In the genomic region with DNA sequence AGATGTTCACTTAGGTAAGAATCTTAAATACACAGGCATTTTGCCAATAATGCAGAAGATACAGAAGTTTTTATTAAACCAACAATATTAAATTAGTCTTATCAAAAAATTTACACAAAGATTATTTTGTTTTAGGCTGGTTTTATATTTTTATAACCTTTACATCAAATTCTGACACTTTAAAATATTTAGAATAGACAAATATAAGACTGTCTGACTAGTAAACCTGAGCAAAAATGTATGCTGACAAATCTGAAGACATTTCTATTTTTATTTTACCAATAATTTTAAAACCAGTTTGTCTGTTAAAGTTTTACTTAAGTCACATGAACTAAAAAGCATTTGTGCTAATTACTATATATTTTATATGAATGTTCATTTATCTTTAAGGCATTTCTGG, we compare ENCODE assay signal across 24 cellular contexts.
"Had no signal": no experiment of that assay in that cellular context is flagged by ENCODE, and none has a peak within 500 bp of the region (broad histone marks: within the 10 kb centered on the region; RNA-seq: fewer than 3 reads in every experiment).

No MANE protein-coding gene starts in this region.

- H3K4me1 ChIP-seq: esophagus squamous epithelium, gastrocnemius medialis, heart right ventricle, left lung, lower lobe of right lung had no signal

- DNase-seq: dermis blood vessel endothelial cell; dorsolateral prefrontal cortex; effector CD4-positive, alpha-beta T cell; effector memory CD4-positive, alpha-beta T cell; erythroblast; esophagus squamous epithelium; foreskin fibroblast; foreskin melanocyte; gastrocnemius medialis; glutamatergic neuron; head of caudate nucleus; heart right ventricle; hippocampal formation; left cardiac atrium; left lung; left ventricle myocardium superior; lower lobe of right lung; mesenchymal stem cell; mucosa of descending colon; naive B cell had no signal

- H3K4me3 ChIP-seq: coronary artery, dorsolateral prefrontal cortex, esophagus squamous epithelium, gastrocnemius medialis, heart right ventricle, left lung, lower lobe of right lung, mucosa of descending colon had no signal

- H3K27ac ChIP-seq: coronary artery, dorsolateral prefrontal cortex, epithelial cell of prostate, esophagus squamous epithelium, gastrocnemius medialis, heart right ventricle, left lung, lower lobe of right lung had no signal

- ATAC-seq: esophagus mucosa, gastrocnemius medialis, heart right ventricle, left cardiac atrium, left lung, left ventricle myocardium superior, lower lobe of right lung, mucosa of descending colon had no signal

- FAIRE-seq: keratinocyte had no signal

- H3K36me3 ChIP-seq: esophagus squamous epithelium, gastrocnemius medialis, heart right ventricle, left lung, lower lobe of right lung had no signal
